Comparison of ENCODE assay signal across 24 cellular contexts in genomic region chr6:7580537-7580926, GRCh38.
"Had no signal": no experiment of that assay in that cellular context is flagged by ENCODE, and none has a peak within 500 bp of the region (broad histone marks: within the 10 kb centered on the region; RNA-seq: fewer than 3 reads in every experiment).

No MANE protein-coding gene starts in this region.

- H3K27ac ChIP-seq: adrenal gland, SJSA1 had no signal

- H3K4me1 Mint-ChIP-seq: activated naive CD8-positive, alpha-beta T cell treated with anti-CD3 and anti-CD28 coated beads, Interleukin-2, amount 10 ng/mL, durations not matched to agents 7 days and 5 days; central memory CD8-positive, alpha-beta T cell had no signal

- H3K4me3 ChIP-seq: adrenal gland, SJSA1 had no signal

- H3K4me1 ChIP-seq: adrenal gland, SJSA1 had no signal

- H3K27me3 ChIP-seq: adrenal gland had no signal

- H3K36me3 Mint-ChIP-seq: activated naive CD8-positive, alpha-beta T cell treated with anti-CD3 and anti-CD28 coated beads, Interleukin-2, amount 10 ng/mL, durations not matched to agents 7 days and 5 days had no signal

- H3K36me3 ChIP-seq: SJSA1 had no signal

- H3K27ac Mint-ChIP-seq: activated CD8-positive, alpha-beta T cell treated with anti-CD3 and anti-CD28 coated beads for 36 hours; activated naive CD8-positive, alpha-beta T cell treated with anti-CD3 and anti-CD28 coated beads, Interleukin-2, amount 10 ng/mL, durations not matched to agents 7 days and 5 days; activated T-cell treated with anti-CD3 and anti-CD28 coated beads, Interleukin-2, amount 50 U/mL, for 72 hours; T-helper 1 cell treated with Interleukin-12 subunit alpha and Interleukin-12 subunit beta and Interleukin-4 antibody, amounts not matched to agents 30 μg/mL and 1 μg/mL, for 36 hours had no signal

- ATAC-seq: activated CD4-positive, CD25-positive, alpha-beta regulatory T cell treated with anti-CD3 and anti-CD28 coated beads, Interleukin-2, amount 50 U/mL, for 24 hours; activated CD8-positive, alpha-beta T cell treated with anti-CD3 and anti-CD28 coated beads for 36 hours; activated T-cell treated with anti-CD3 and anti-CD28 coated beads, Interleukin-2, amount 50 U/mL, for 72 hours; Panc1; SK-N-SH treated with all-trans-retinoic acid at 6 μM for 48 hours had no signal

- H3K4me3 Mint-ChIP-seq: activated CD8-positive, alpha-beta T cell treated with anti-CD3 and anti-CD28 coated beads for 36 hours; activated naive CD8-positive, alpha-beta T cell treated with anti-CD3 and anti-CD28 coated beads, Interleukin-2, amount 10 ng/mL, durations not matched to agents 7 days and 5 days; activated T-cell treated with anti-CD3 and anti-CD28 coated beads, Interleukin-2, amount 50 U/mL, for 72 hours; central memory CD8-positive, alpha-beta T cell; T-helper 1 cell treated with Interleukin-12 subunit alpha and Interleukin-12 subunit beta and Interleukin-4 antibody, amounts not matched to agents 30 μg/mL and 1 μg/mL, for 36 hours had no signal

- DNase-seq: activated CD4-positive, alpha-beta T cell treated with anti-CD3 and anti-CD28 coated beads for 4 hours; activated CD8-positive, alpha-beta memory T cell treated with anti-CD3 and anti-CD28 coated beads, Interleukin-2, amount 50 U/mL, for 4 hours; activated CD8-positive, alpha-beta T cell treated with anti-CD3 and anti-CD28 coated beads for 36 hours; activated naive CD4-positive, alpha-beta T cell treated with anti-CD3 and anti-CD28 coated beads, Interleukin-2, amount 50 U/mL, for 16 hours; activated naive CD8-positive, alpha-beta T cell treated with anti-CD3 and anti-CD28 coated beads, Interleukin-2, amount 10 ng/mL, durations not matched to agents 7 days and 5 days; activated T-cell treated with anti-CD3 and anti-CD28 coated beads, Interleukin-2, amount 50 U/mL, for 72 hours; adrenal gland; anterior cingulate cortex; Kasumi-1; KBM-7; NCI-H1092; NCI-H1417; NCI-H1930; NCI-H446; NCI-H524; NCI-H774; RPMI8226; SHP77 had no signal

- H3K9me3 Mint-ChIP-seq: activated CD8-positive, alpha-beta T cell treated with anti-CD3 and anti-CD28 coated beads for 36 hours; activated naive CD8-positive, alpha-beta T cell treated with anti-CD3 and anti-CD28 coated beads, Interleukin-2, amount 10 ng/mL, durations not matched to agents 7 days and 5 days; activated T-cell treated with anti-CD3 and anti-CD28 coated beads, Interleukin-2, amount 50 U/mL, for 72 hours; central memory CD8-positive, alpha-beta T cell; T-helper 1 cell treated with Interleukin-12 subunit alpha and Interleukin-12 subunit beta and Interleukin-4 antibody, amounts not matched to agents 30 μg/mL and 1 μg/mL, for 36 hours had no signal

- H3K9me3 ChIP-seq: adrenal gland, SJSA1 had no signal
